ENCODE assay signal across 2 cellular contexts in genomic region chr3:13213911-13214846, GRCh38.
TF ChIP-seq lines count a peak whose summit lies in the region.

No MANE protein-coding gene starts in this region.

TF ChIP-seq in HepG2, 621 proteins besides CTCF, POLR2A, EP300 and RAD21 (continued from another document):
- TF ChIP-seq ATF2 (CRISPR knock-in tag; IDR thresholded peaks at IDR 0.05) (no peak), USF2 (IDR thresholded peaks at IDR 0.05; ENCODE audit: low read depth, low read length) (no peak), USF2 (CRISPR knock-in tag; IDR thresholded peaks at IDR 0.05; ENCODE audit: borderline replicate concordance) (no peak), DNMT1 (CRISPR knock-in tag; IDR thresholded peaks at IDR 0.05) (no peak), ZNF143 (CRISPR knock-in tag; IDR thresholded peaks at IDR 0.05) (no peak), ZNF225 (CRISPR knock-in tag; IDR thresholded peaks at IDR 0.05) (no peak), DBP (CRISPR knock-in tag; IDR thresholded peaks at IDR 0.05; ENCODE audit: not compliant biosample characterization) (no peak), CENPX (CRISPR knock-in tag; IDR thresholded peaks at IDR 0.05) (no peak), ZNF569 (CRISPR knock-in tag; IDR thresholded peaks at IDR 0.05; ENCODE audit: borderline replicate concordance) (no peak), ZNF350 (CRISPR knock-in tag; IDR thresholded peaks at IDR 0.05; ENCODE audit: borderline replicate concordance, low read depth) (no peak), NFIB (CRISPR knock-in tag; IDR thresholded peaks at IDR 0.05; ENCODE audit: borderline replicate concordance) (no peak), PLSCR1 (CRISPR knock-in tag; IDR thresholded peaks at IDR 0.05; ENCODE audit: borderline replicate concordance) (no peak)

TF ChIP-seq in WTC11, 78 proteins besides CTCF, POLR2A, EP300 and RAD21 (continued from another document):
- TF ChIP-seq MLX (CRISPR knock-in tag; IDR thresholded peaks at IDR 0.05): no peak
- no peak for TF ChIP-seq FOXK1 (CRISPR knock-in tag; IDR thresholded peaks at IDR 0.05)
- TF ChIP-seq NR1H2 (CRISPR knock-in tag; IDR thresholded peaks at IDR 0.05): no peak
- TF ChIP-seq AFF4 (CRISPR knock-in tag; IDR thresholded peaks at IDR 0.05; ENCODE audit: borderline replicate concordance): no peak
- no peak for TF ChIP-seq ATF3 (CRISPR knock-in tag; conservative IDR thresholded peaks at IDR 0.05)
- TF ChIP-seq NR2C2 (CRISPR knock-in tag; IDR thresholded peaks at IDR 0.05): no peak
